In genomic region chr10:77670817-77671443, GRCh38 we compare ENCODE assay signal across 26 cellular contexts. TPM values are rescaled to one million over a fixed set of nuclear protein-coding genes. Genes with fewer than 3 reads are reported as not detected.
"Had no signal": no experiment of that assay in that cellular context is flagged by ENCODE, and none has a peak within 500 bp of the region (broad histone marks: within the 10 kb centered on the region; RNA-seq: fewer than 3 reads in every experiment).

No MANE protein-coding gene starts in this region.

- H3K27ac ChIP-seq: brain microvascular endothelial cell, cardiac muscle cell, colonic mucosa, Peyer's patch, SJSA1 had no signal

- H3K9me3 Mint-ChIP-seq: activated naive CD4-positive, alpha-beta T cell treated with anti-CD3 and anti-CD28 coated beads for 36 hours; activated naive CD8-positive, alpha-beta T cell treated with anti-CD3 and anti-CD28 coated beads for 36 hours; activated T-cell treated with anti-CD3 and anti-CD28 coated beads, Interleukin-2, amount 50 U/mL, for 24 hours; T-helper 2 cell treated with Interferon-gamma antibody and Interleukin-4, amounts not matched to agents 5 μg/mL and 100 μg/mL, for 36 hours had no signal

- H3K4me1 ChIP-seq: colonic mucosa, Peyer's patch, SJSA1 had no signal

- H3K27ac Mint-ChIP-seq: activated CD8-positive, alpha-beta T cell treated with anti-CD3 and anti-CD28 coated beads, Interleukin-2, amount 10 ng/mL, durations not matched to agents 7 days and 5 days; activated naive CD4-positive, alpha-beta T cell treated with anti-CD3 and anti-CD28 coated beads for 36 hours; activated naive CD8-positive, alpha-beta T cell treated with anti-CD3 and anti-CD28 coated beads for 36 hours; activated T-cell treated with anti-CD3 and anti-CD28 coated beads, Interleukin-2, amount 50 U/mL, for 24 hours; T-helper 2 cell treated with Interferon-gamma antibody and Interleukin-4, amounts not matched to agents 5 μg/mL and 100 μg/mL, for 36 hours had no signal

- DNase-seq: activated CD4-positive, alpha-beta T cell treated with anti-CD3 and anti-CD28 coated beads for 48 hours; activated CD4-positive, alpha-beta T cell treated with anti-CD3 and anti-CD28 coated beads, Interleukin-2, amount 50 U/mL, for 4 hours; activated CD4-positive, CD25-positive, alpha-beta regulatory T cell treated with anti-CD3 and anti-CD28 coated beads, Interleukin-2, amount 50 U/mL, for 72 hours; activated CD8-positive, alpha-beta memory T cell treated with anti-CD3 and anti-CD28 coated beads, Interleukin-2, amount 50 U/mL, for 48 hours; activated CD8-positive, alpha-beta T cell treated with anti-CD3 and anti-CD28 coated beads, Interleukin-2, amount 10 ng/mL, durations not matched to agents 7 days and 5 days; activated effector memory CD4-positive, alpha-beta T cell treated with anti-CD3 and anti-CD28 coated beads, Interleukin-2, amount 50 U/mL, for 16 hours; activated naive CD4-positive, alpha-beta T cell treated with anti-CD3 and anti-CD28 coated beads for 36 hours; activated naive CD8-positive, alpha-beta T cell treated with anti-CD3 and anti-CD28 coated beads for 36 hours; activated T-cell treated with anti-CD3 and anti-CD28 coated beads, Interleukin-2, amount 50 U/mL, for 24 hours; brain microvascular endothelial cell; cerebellar nuclear complex; colonic mucosa; NCI-H1048; NCI-H146; NCI-H187 treated with DMSO at 0.1 percent for 48 hours; NCI-H2081 treated with DMSO at 0.1 percent for 48 hours; NCI-H446; NCI-H524; Peyer's patch; SHP77; SW 1271 had no signal

- H3K4me3 Mint-ChIP-seq: activated CD8-positive, alpha-beta T cell treated with anti-CD3 and anti-CD28 coated beads, Interleukin-2, amount 10 ng/mL, durations not matched to agents 7 days and 5 days; activated naive CD4-positive, alpha-beta T cell treated with anti-CD3 and anti-CD28 coated beads for 36 hours; activated naive CD8-positive, alpha-beta T cell treated with anti-CD3 and anti-CD28 coated beads for 36 hours; activated T-cell treated with anti-CD3 and anti-CD28 coated beads, Interleukin-2, amount 50 U/mL, for 24 hours; T-helper 2 cell treated with Interferon-gamma antibody and Interleukin-4, amounts not matched to agents 5 μg/mL and 100 μg/mL, for 36 hours had no signal

- H3K36me3 ChIP-seq: brain microvascular endothelial cell, cardiac muscle cell, colonic mucosa, Peyer's patch, SJSA1 had no signal

- H3K36me3 Mint-ChIP-seq: activated naive CD8-positive, alpha-beta T cell treated with anti-CD3 and anti-CD28 coated beads for 36 hours had no signal

- H3K27me3 ChIP-seq: brain microvascular endothelial cell, colonic mucosa, Peyer's patch, SJSA1 had no signal

- H3K4me3 ChIP-seq: cardiac muscle cell, colonic mucosa, Peyer's patch, SJSA1 had no signal

- ATAC-seq: activated CD8-positive, alpha-beta T cell treated with anti-CD3 and anti-CD28 coated beads, Interleukin-2, amount 10 ng/mL, durations not matched to agents 7 days and 5 days; SK-N-SH treated with all-trans-retinoic acid at 6 μM for 48 hours had no signal

- H3K9me3 ChIP-seq: colonic mucosa, Peyer's patch, SJSA1 had no signal

RNA-seq across cellular contexts. Expression of gene KCNMA1, which starts 33.3 kb away (rescaled TPM):
- total RNA-seq: activated naive CD4-positive, alpha-beta T cell treated with anti-CD3 and anti-CD28 coated beads for 36 hours; activated naive CD8-positive, alpha-beta T cell treated with anti-CD3 and anti-CD28 coated beads for 36 hours; OCI-LY7 had no signal
